In genomic region chr9:109428854-109429253, GRCh38 we compare ENCODE assay signal across 11 cellular contexts.
DNase-seq lines count a peak whose midpoint lies in the region; ATAC-seq, FAIRE-seq and TF ChIP-seq lines count a peak whose summit lies in the region.
"Had no signal": no experiment of that assay in that cellular context is flagged by ENCODE, and none has a peak within 500 bp of the region (broad histone marks: within the 10 kb centered on the region; RNA-seq: fewer than 3 reads in every experiment).

No MANE protein-coding gene starts in this region.

- intact Hi-C loops in K562 (cut with micrococcal nuclease), result no loop called here
- intact Hi-C loops in left cardiac atrium (cut with DNase I), result no loop called here

- no peak for FAIRE-seq in K562 (lab: Jason Lieb, UNC)
- no peak for FAIRE-seq in D721Med (lab: Jason Lieb, UNC)
- FAIRE-seq: A549, H1 had no signal

- peak overlapping the region; percentile 9 for H4K8ac ChIP-seq in mesenchymal stem cell (ENCODE audit: low read length)

- H3K4me1 ChIP-seq in K562 (replicated peaks in 1 of 2; ENCODE audit: control insufficient read depth in 2 of 2, insufficient read depth in 2 of 2, low read length in 2 of 2), result no peaks in the 10 kb centered on the region
- no peaks in the 10 kb centered on the region for H3K4me1 ChIP-seq in mesenchymal stem cell (ENCODE audit: control insufficient read depth, insufficient read depth, low read depth, low read length)
- H3K4me1 ChIP-seq: A549 had no signal

- H3K4me3 ChIP-seq in WERI-Rb-1 (ENCODE audit: low read depth, low read length), result no peak overlapping the region
- no peak overlapping the region for H3K4me3 ChIP-seq in K562
- no peak overlapping the region for H3K4me3 ChIP-seq in mesenchymal stem cell (ENCODE audit: insufficient read depth in 1 of 2, low read depth in 1 of 2, low read length in 2 of 2)
- H3K4me3 ChIP-seq: A549, HAP-1 had no signal

- BruUV-seq in K562 (replicated peaks; lab: Mats Ljungman, UMichigan), result no TSS peak

- no peak overlapping the region for H3K4ac ChIP-seq in mesenchymal stem cell (ENCODE audit: low read depth in 1 of 2, low read length in 2 of 2)

- H3K27ac ChIP-seq in WERI-Rb-1 (no peak overlapping the region), K562 (ENCODE audit: extremely low read depth, low read depth, low read length) (no peak overlapping the region), mesenchymal stem cell (ENCODE audit: low read length, poor library complexity, severe bottlenecking) (no peak overlapping the region)
- H3K27ac ChIP-seq: A549 had no signal

- TF ChIP-seq POLR2A in K562 (conservative IDR thresholded peaks at IDR 0.05), result no peak

- ATAC-seq in K562 (no peak), left cardiac atrium (peak; percentile 76 to 79)
- ATAC-seq: A549 had no signal

- H2BK120ac ChIP-seq in mesenchymal stem cell (ENCODE audit: low read depth, low read length), result no peak overlapping the region

- CTCF ChIA-PET in K562 (lab: Yijun Ruan, JAX; ENCODE audit: low intra/inter-chr PET ratio), result no interaction called here

- H2AK5ac ChIP-seq in mesenchymal stem cell (ENCODE audit: low read length, severe bottlenecking), result no peak overlapping the region

- H2AFZ ChIP-seq in K562 (ENCODE audit: low read depth, low read length), result no peak overlapping the region
- no peak overlapping the region for H2AFZ ChIP-seq in mesenchymal stem cell (ENCODE audit: low read depth, low read length)

- H3K9me1 ChIP-seq in K562 (ENCODE audit: control insufficient read depth, insufficient read depth, low read length), result no peaks in the 10 kb centered on the region

- TF ChIP-seq EP300 in K562 (IDR thresholded peaks at IDR 0.05; ENCODE audit: low read length), result no peak

- DNase-seq in WERI-Rb-1, result peak; percentile 54
- DNase-seq in K562 (ENCODE audit: extremely low read depth in 1 of 4, low spot score in 3 of 4), result no peak
- no peak for DNase-seq in left cardiac atrium
- peak; percentile 36 for DNase-seq in mesenchymal stem cell
- no peak for DNase-seq in stimulated activated CD4-positive, alpha-beta T cell treated with anti-CD3 and anti-CD28 coated beads, Interleukin-4, amount 100 ng/mL, for 1 hour
- DNase-seq in D721Med (ENCODE audit: insufficient read length, low spot score), result no peak
- DNase-seq: CD8-positive, alpha-beta memory T cell; DMS 273 treated with DMSO at 0.1 percent for 48 hours had no signal

- H3K9me3 ChIP-seq in WERI-Rb-1 (ENCODE audit: severe bottlenecking) (no peaks in the 10 kb centered on the region), K562 (replicated peaks; ENCODE audit: control insufficient read depth, insufficient read depth, low read depth, low read length) (no peaks in the 10 kb centered on the region), mesenchymal stem cell (ENCODE audit: control insufficient read depth, low read length) (no peaks in the 10 kb centered on the region)
- H3K9me3 ChIP-seq: A549, HAP-1 had no signal

- H2BK15ac ChIP-seq in mesenchymal stem cell (ENCODE audit: low read depth, poor library complexity, severe bottlenecking), result no peak overlapping the region

- H3K79me2 ChIP-seq in K562 (ENCODE audit: control insufficient read depth, insufficient read depth, low read length), result no peaks in the 10 kb centered on the region

- TF ChIP-seq CTCF in WERI-Rb-1 (IDR thresholded peaks at IDR 0.05; ENCODE audit: low read depth, low read length) (no peak), K562 (IDR thresholded peaks at IDR 0.05 in 2 of 3, conservative IDR thresholded peaks at IDR 0.05 in 1 of 3; ENCODE audit: insufficient read depth in 2 of 3, low read depth in 1 of 3, low read length in 3 of 3) (no peak), D721Med (IDR thresholded peaks at IDR 0.05; ENCODE audit: insufficient read depth, missing control alignments) (no peak)

- in situ Hi-C loops in K562 (cut with MboI), result no loop called here

- no peak overlapping the region for H2BK12ac ChIP-seq in mesenchymal stem cell (ENCODE audit: low read length in 2 of 2)

- POLR2A ChIA-PET in K562 (lab: Yijun Ruan, JAX), result interaction anchor here (0.6 to 1.0 kb wide), 2 partner anchors 12 to 47 kb away, joined by 3 to 5 read pairs; no protein-coding TSS in a partner anchor

- H3K79me1 ChIP-seq in mesenchymal stem cell (replicated peaks; ENCODE audit: low read length, poor library complexity, severe bottlenecking), result peaks cover 7% of the 10 kb centered on the region

- H2BK5ac ChIP-seq in mesenchymal stem cell (ENCODE audit: low read depth, low read length, poor library complexity, severe bottlenecking), result no peak overlapping the region

- H3K18ac ChIP-seq in mesenchymal stem cell (ENCODE audit: low read depth in 1 of 2, low read length in 2 of 2), result no peak overlapping the region

- H3K27me3 ChIP-seq in WERI-Rb-1 (ENCODE audit: insufficient read depth, low read depth, severe bottlenecking) (no peaks in the 10 kb centered on the region), K562 (ENCODE audit: control insufficient read depth in 2 of 2, insufficient read depth in 2 of 2, low read length in 2 of 2) (peaks cover 0 to 23% of the 10 kb centered on the region in 2 experiments; a peak in 4 of 5 replicates), mesenchymal stem cell (ENCODE audit: control insufficient read depth in 1 of 2, insufficient read depth in 1 of 2, low read length in 2 of 2) (no peaks in the 10 kb centered on the region)

- H3K9ac ChIP-seq in K562 (ENCODE audit: insufficient read depth in 1 of 2, low read depth in 2 of 2, low read length in 2 of 2) (no peak overlapping the region), mesenchymal stem cell (ENCODE audit: low read length) (no peak overlapping the region)

- H3K4me2 ChIP-seq in K562 (ENCODE audit: insufficient read depth, low read length) (no peak overlapping the region), mesenchymal stem cell (ENCODE audit: low read length, poor library complexity, severe bottlenecking) (no peak overlapping the region)
- H3K4me2 ChIP-seq: A549 had no signal

- no peak for TF ChIP-seq RAD21 in K562 (CRISPR knock-in tag; conservative IDR thresholded peaks at IDR 0.05 in 1 of 2, IDR thresholded peaks at IDR 0.05 in 1 of 2)

- 3% methylated on average over 6 of the region's 6 CpGs for WGBS in K562 (ENCODE audit: insufficient coverage, low coverage, missing lambda C conversion rate)
- 65% methylated on average over 6 of the region's 6 CpGs for WGBS in mesenchymal stem cell

- H3K23ac ChIP-seq in mesenchymal stem cell (ENCODE audit: low read length in 2 of 2), result no peak overlapping the region

- no peaks in the 10 kb centered on the region for H4K20me1 ChIP-seq in K562 (replicated peaks; ENCODE audit: control insufficient read depth, insufficient read depth, low read length)

- no peak overlapping the region for H4K91ac ChIP-seq in mesenchymal stem cell (ENCODE audit: low read length)

- no peaks in the 10 kb centered on the region for H3K36me3 ChIP-seq in WERI-Rb-1
- no peaks in the 10 kb centered on the region for H3K36me3 ChIP-seq in K562 (ENCODE audit: control insufficient read depth, insufficient read depth, low read length)
- peaks cover 0 to 44% of the 10 kb centered on the region in 2 experiments for H3K36me3 ChIP-seq in mesenchymal stem cell (ENCODE audit: control insufficient read depth in 1 of 2, insufficient read depth in 2 of 2, low read depth in 1 of 2, low read length in 2 of 2)
- H3K36me3 ChIP-seq: HAP-1 had no signal

- no peak overlapping the region for H3K14ac ChIP-seq in mesenchymal stem cell (ENCODE audit: low read length in 2 of 2)

TF ChIP-seq in K562, 482 proteins besides CTCF, POLR2A, EP300 and RAD21:
- TF ChIP-seq GATAD2A (IDR thresholded peaks at IDR 0.05), result no peak
- TF ChIP-seq RBM25 (IDR thresholded peaks at IDR 0.05; ENCODE audit: low read depth, low read length, severe bottlenecking), result peak; percentile 17

Comparison
In these comparisons a context has a peak if more than half of its experiments do, and no peak if none do; other contexts are left out.
1. DNase-seq: peak in WERI-Rb-1 (single experiment) and mesenchymal stem cell (single experiment); none in K562 (0 of 4), left cardiac atrium (single experiment), stimulated activated CD4-positive, alpha-beta T cell treated with anti-CD3 and anti-CD28 coated beads, Interleukin-4, amount 100 ng/mL, for 1 hour (single experiment) and D721Med (single experiment).